Comparison of ENCODE assay signal across 24 cellular contexts in genomic region chr9:36039696-36040095, GRCh38. TPM values are rescaled to one million over a fixed set of nuclear protein-coding genes. Genes with fewer than 3 reads are reported as not detected.
DNase-seq lines count a peak whose midpoint lies in the region; ATAC-seq, FAIRE-seq and TF ChIP-seq lines count a peak whose summit lies in the region.
"Had no signal": no experiment of that assay in that cellular context is flagged by ENCODE, and none has a peak within 500 bp of the region (broad histone marks: within the 10 kb centered on the region; RNA-seq: fewer than 3 reads in every experiment).

No MANE protein-coding gene starts in this region.

- H3K56ac ChIP-seq in IMR-90 (ENCODE audit: extremely low read depth, insufficient read depth, low read length) = no peak overlapping the region

- no peak for TF ChIP-seq RAD21 in IMR-90 (IDR thresholded peaks at IDR 0.05; ENCODE audit: low read length)

- intact Hi-C loops in IMR-90 (cut with micrococcal nuclease) = loop anchor here (2.0 to 5.0 kb wide), 2 partner anchors 25 to 63 kb away; no protein-coding TSS in a partner anchor

- POLR2A ChIA-PET in AG04450 (lab: Yijun Ruan, JAX) (interaction anchor here (0.6 to 1.1 kb wide), 4 partner anchors 10 to 69 kb away, joined by 3 to 5 read pairs (median 4); no protein-coding TSS in a partner anchor), IMR-90 (lab: Charles Lee; ENCODE audit: unreplicated experiment) (interaction anchor here (1.2 kb wide), 1 partner anchor 10 kb away, joined by 4 read pairs; no protein-coding TSS in a partner anchor)

- no peak overlapping the region for H2BK20ac ChIP-seq in IMR-90 (ENCODE audit: low read depth, low read length)

- H3K27ac ChIP-seq in AG04450 (ENCODE audit: low read depth, low read length) (no peak overlapping the region), IMR-90 (ENCODE audit: insufficient read depth, low read length) (peak overlapping the region; percentile 91; the same call in 1 of the 2 replicates)
- H3K27ac ChIP-seq: A549, transverse colon had no signal

- peak overlapping the region; percentile 75 for H4K5ac ChIP-seq in IMR-90 (ENCODE audit: low read depth, low read length)

- peaks cover 9% of the 10 kb centered on the region for H3K4me1 ChIP-seq in IMR-90 (ENCODE audit: control insufficient read depth, insufficient read depth, low read length)

- H2BK5ac ChIP-seq in IMR-90 (ENCODE audit: low read depth, low read length, poor library complexity, severe bottlenecking) = peak overlapping the region; percentile 90

- CTCF ChIA-PET in AG04450 (lab: Charles Lee) (no interaction called here), IMR-90 (lab: Yijun Ruan, JAX) (no interaction called here)

- no peak overlapping the region; the same call in 1 of the 2 replicates for H2AK5ac ChIP-seq in IMR-90 (ENCODE audit: low read depth, low read length)

- H3K4me3 ChIP-seq in AG04450 (ENCODE audit: low read depth, low read length) = peak overlapping the region; percentile 89
- peak overlapping the region; percentile 97; the same call in 1 of the 2 replicates for H3K4me3 ChIP-seq in IMR-90 (ENCODE audit: insufficient read depth, low read depth, low read length)
- H3K4me3 ChIP-seq in cardiac fibroblast (replicated peaks in 1 of 2; ENCODE audit: low read depth in 2 of 2, low read length in 2 of 2) = no peak overlapping the region
- H3K4me3 ChIP-seq: A549, transverse colon had no signal

- H2BK120ac ChIP-seq in IMR-90 (ENCODE audit: low read depth, low read length) = peak overlapping the region; percentile 59; the same call in 1 of the 2 replicates

- in situ Hi-C loops in IMR-90 (cut with MboI; ENCODE audit: low sequenced_read_pairs) = no loop called here

- H3K27me3 ChIP-seq in AG04450 (ENCODE audit: control insufficient read depth, insufficient read depth, low read length) = no peaks in the 10 kb centered on the region
- no peaks in the 10 kb centered on the region for H3K27me3 ChIP-seq in IMR-90 (ENCODE audit: control insufficient read depth, insufficient read depth, low read length)
- H3K27me3 ChIP-seq: transverse colon had no signal

- H4K8ac ChIP-seq in IMR-90 (ENCODE audit: low read depth in 2 of 2, low read length in 2 of 2) = peak overlapping the region; percentile 81 to 86; a peak in 2 of 4 replicates

- dilution Hi-C loops in IMR-90 (cut with HindIII; ENCODE audit: low sequenced_read_pairs, unreplicated experiment) = no loop called here

- peak overlapping the region; percentile 100; the same call in 1 of the 2 replicates for H3K9ac ChIP-seq in IMR-90 (ENCODE audit: low read depth, low read length)

- no peak overlapping the region for H2BK15ac ChIP-seq in IMR-90 (ENCODE audit: low read depth, low read length)

- no peak for TF ChIP-seq CTCF in AG04450 (IDR thresholded peaks at IDR 0.05; ENCODE audit: low read depth, low read length)
- TF ChIP-seq CTCF in IMR-90 (conservative IDR thresholded peaks at IDR 0.05; ENCODE audit: low read depth, low read length) = no peak
- TF ChIP-seq CTCF in cardiac fibroblast (IDR thresholded peaks at IDR 0.05; ENCODE audit: low read depth, low read length) = no peak

- H3K36me3 ChIP-seq in IMR-90 (ENCODE audit: control insufficient read depth, insufficient read depth, low read length) = peaks cover 2% of the 10 kb centered on the region; the same call in 1 of the 2 replicates
- H3K36me3 ChIP-seq: transverse colon had no signal

- H4K20me1 ChIP-seq in IMR-90 (ENCODE audit: insufficient read depth, low read length) = peaks cover 44% of the 10 kb centered on the region; the same call in 1 of the 2 replicates

- H3K79me1 ChIP-seq in IMR-90 (ENCODE audit: low read depth in 1 of 2, low read length in 2 of 2) = peaks cover 10 to 28% of the 10 kb centered on the region in 2 experiments

- no peak for TF ChIP-seq POLR2A in IMR-90 (IDR thresholded peaks at IDR 0.05; ENCODE audit: low read depth, low read length)

- H3K4me2 ChIP-seq in IMR-90 (ENCODE audit: low read depth, low read length) = peak overlapping the region; percentile 92

- no peak for FAIRE-seq in frontal cortex (lab: Jason Lieb, UNC)
- FAIRE-seq: bronchial epithelial cell, keratinocyte had no signal

- peak overlapping the region; percentile 94; the same call in 1 of the 2 replicates for H3K14ac ChIP-seq in IMR-90 (replicated peaks; ENCODE audit: low read depth, low read length)

- H3K18ac ChIP-seq in IMR-90 (ENCODE audit: low read depth, low read length) = peak overlapping the region; percentile 93

- DNase-seq in AG04450 (ENCODE audit: low read depth, low spot score) = no peak
- peak; percentile 65 for DNase-seq in IMR-90
- DNase-seq in cardiac fibroblast (ENCODE audit: low read depth in 2 of 2) = peak; percentile 70
- peak; percentile 8 for DNase-seq in kidney glomerular epithelial cell (lab: John Stamatoyannopoulos, UW)
- no peak for DNase-seq in activated gamma-delta T cell (lab: John Stamatoyannopoulos, UW)
- DNase-seq in frontal cortex (ENCODE audit: low spot score in 2 of 2) = no peak
- DNase-seq in dermis blood vessel endothelial cell = no peak
- DNase-seq: activated CD4-positive, CD25-positive, alpha-beta regulatory T cell treated with anti-CD3 and anti-CD28 coated beads, Interleukin-2, amount 50 U/mL, for 72 hours; activated CD8-positive, alpha-beta memory T cell treated with anti-CD3 and anti-CD28 coated beads, Interleukin-2, amount 50 U/mL, for 4 hours; activated naive CD4-positive, alpha-beta T cell treated with anti-CD3 and anti-CD28 coated beads for 36 hours; effector memory CD4-positive, alpha-beta T cell; GF-D8; H9; head of caudate nucleus; NCI-H1092 treated with DMSO at 0.1 percent for 48 hours; NK-92 treated with Interleukin-12 subunit alpha and Interleukin-12 subunit beta, amount 100 ng/mL, for 24 hours; nucleus accumbens; SHP77 treated with DMSO at 0.1 percent for 48 hours; stimulated activated CD4-positive, alpha-beta T cell treated with anti-CD3 and anti-CD28 coated beads, Interleukin-4, amount 100 ng/mL, for 4 hours; transverse colon had no signal

- H2AK9ac ChIP-seq in IMR-90 (replicated peaks; ENCODE audit: low read depth, low read length, poor library complexity) = no peak overlapping the region

- H4K91ac ChIP-seq in IMR-90 (ENCODE audit: insufficient read depth, low read depth, low read length) = no peak overlapping the region

- H3K9me3 ChIP-seq in AG04450 (ENCODE audit: control insufficient read depth, insufficient read depth, low read length) (no peaks in the 10 kb centered on the region), IMR-90 (ENCODE audit: control insufficient read depth, insufficient read depth, low read length) (no peaks in the 10 kb centered on the region)
- H3K9me3 ChIP-seq: A549, transverse colon had no signal

- peak overlapping the region; percentile 93; the same call in 1 of the 2 replicates for H3K23ac ChIP-seq in IMR-90 (ENCODE audit: low read depth, low read length)

- H3K9me1 ChIP-seq in IMR-90 (ENCODE audit: insufficient read depth, low read length) = peaks cover 3% of the 10 kb centered on the region; the same call in 1 of the 2 replicates

- peak overlapping the region; percentile 81; the same call in 1 of the 2 replicates for H3K4ac ChIP-seq in IMR-90 (ENCODE audit: low read depth, low read length)

- BruUV-seq in IMR-90 (replicated peaks; lab: Mats Ljungman, UMichigan) = no TSS peak

- no peak overlapping the region for H2AFZ ChIP-seq in IMR-90 (replicated peaks; ENCODE audit: low read length, poor library complexity)

- no CpG with 5 or more reads among the region's 1 CpG for WGBS in IMR-90 (ENCODE audit: extremely low coverage in 2 of 2, insufficient read length in 1 of 2), 2 experiments

- ATAC-seq in IMR-90 (ENCODE audit: low read depth) = no peak
- ATAC-seq in HG02642 (IDR thresholded peaks at IDR 0.05; ENCODE audit: poor library complexity, unreplicated experiment) = no peak
- ATAC-seq: A549 had no signal

TF ChIP-seq in IMR-90, 13 proteins besides CTCF, POLR2A, EP300 and RAD21:
- TF ChIP-seq MAFK (IDR thresholded peaks at IDR 0.05; ENCODE audit: low read depth, low read length) (no peak), CEBPB (IDR thresholded peaks at IDR 0.05; ENCODE audit: low read depth, low read length) (peak; percentile 35; the same call in 1 of the 2 replicates)

RNA-seq across cellular contexts. Expression of gene RECK, which starts 3.0 kb away (rescaled TPM):
- polyA plus RNA-seq in AG04450 (2011; rRNA removed) (103 and 112 TPM in 2 replicates), IMR-90 (2012; rRNA removed) (38.5 and 44.0 TPM in 2 replicates)
- 62.4 and 62.8 TPM in 2 replicates for polyA minus RNA-seq in AG04450 (2011; rRNA and poly(A)+ RNA removed)
- total RNA-seq in IMR-90 (2012; rRNA removed) (23.5 and 27.2 TPM in 2 replicates), frontal cortex (7.3 TPM), dermis blood vessel endothelial cell (22.0 and 37.5 TPM in 2 replicates)
- polyA plus RNA-seq in IMR-90 (2012; cell fraction: cytosol; rRNA removed) = 20.8 and 23.4 TPM in 2 replicates
- polyA plus RNA-seq in IMR-90 (2012; cell fraction: nucleus; rRNA removed; ENCODE audit: low replicate concordance) = 17.3 and 54.7 TPM in 2 replicates

Comparison
In these comparisons a context has a peak if more than half of its experiments do, and no peak if none do; other contexts are left out.
1. DNase-seq: peak in IMR-90 (single experiment), cardiac fibroblast (2 of 2) and kidney glomerular epithelial cell (single experiment); none in AG04450 (single experiment), activated gamma-delta T cell (single experiment), frontal cortex (0 of 2) and dermis blood vessel endothelial cell (single experiment).
2. H3K4me3 ChIP-seq: peak in AG04450 (single experiment) and IMR-90 (single experiment); none in cardiac fibroblast (0 of 2).